9 cellular contexts compared by ENCODE assay signal in the genomic region with DNA sequence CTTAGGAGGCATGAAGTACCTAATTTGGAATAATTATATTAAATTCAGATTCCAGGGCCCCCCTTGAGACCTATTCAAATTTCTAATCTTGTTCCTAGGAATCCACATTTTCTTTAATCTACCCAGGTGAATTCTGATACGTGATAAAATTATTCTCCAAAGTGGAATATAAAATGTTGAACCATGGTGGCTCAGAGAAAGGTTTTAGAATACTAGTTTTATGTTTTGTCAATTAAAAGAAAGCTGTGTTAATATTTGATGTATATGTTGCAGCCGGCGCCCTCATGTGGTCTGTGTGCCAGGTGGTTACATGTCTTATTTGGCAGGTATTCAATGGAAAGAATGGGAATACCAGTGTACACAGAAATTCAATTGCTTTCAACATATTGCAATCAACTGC.
A peak's percentile ranks its signal among the peaks of the same experiment; 100 is the strongest.
DNase-seq lines count a peak whose midpoint lies in the region; FAIRE-seq and TF ChIP-seq lines count a peak whose summit lies in the region.
"Had no signal": no experiment of that assay in that cellular context is flagged by ENCODE, and none has a peak within 500 bp of the region (broad histone marks: within the 10 kb centered on the region; RNA-seq: fewer than 3 reads in every experiment).

No MANE protein-coding gene starts in this region.

- no peaks in the 10 kb centered on the region for H3F3A ChIP-seq in neural cell (ENCODE audit: insufficient read depth, low read length, poor library complexity, severe bottlenecking)

- no peak for DNase-seq in GM13977 (ENCODE audit: low spot score)
- peak; percentile 13 for DNase-seq in NCI-H1694 treated with DMSO at 0.1 percent for 48 hours (lab: John Stamatoyannopoulos, UW)
- DNase-seq in cerebellar cortex (ENCODE audit: low spot score) = peak; percentile 42
- no peak for DNase-seq in dorsolateral prefrontal cortex
- DNase-seq in GM12892 (ENCODE audit: insufficient read length) = no peak
- no peak for DNase-seq in middle frontal gyrus (ENCODE audit: extremely low spot score, low spot score)
- DNase-seq: hippocampal formation had no signal

- H3K4me2 ChIP-seq in neural cell (ENCODE audit: low read length) = no peak overlapping the region

- peak; percentile 46 for TF ChIP-seq RAD21 in neural cell (conservative IDR thresholded peaks at IDR 0.05)

- TF ChIP-seq CTCF in GM13977 (IDR thresholded peaks at IDR 0.05; ENCODE audit: extremely low read depth, insufficient read depth, missing control alignments) = peak; percentile 29
- TF ChIP-seq CTCF in neural cell (IDR thresholded peaks at IDR 0.05; ENCODE audit: poor library complexity, severe bottlenecking) = peak; percentile 43
- TF ChIP-seq CTCF in dorsolateral prefrontal cortex (IDR thresholded peaks at IDR 0.05 in 54 of 56, conservative IDR thresholded peaks at IDR 0.05 in 2 of 56; ENCODE audit: low read depth in 1 of 56, partially characterized antibody in 56 of 56) = peak in 1 of 56 donors; percentile 12

- in situ Hi-C loops in GM13977 (cut with MboI; ENCODE audit: low pct_unique_long_range_greater_than_20kb, low sequenced_read_pairs, unreplicated experiment) = no loop called here

- H3K9ac ChIP-seq in neural cell (ENCODE audit: low read length) = no peak overlapping the region

- H3K36me3 ChIP-seq in neural cell (ENCODE audit: insufficient read depth, low read length) = no peaks in the 10 kb centered on the region

- H3K79me2 ChIP-seq in neural cell (replicated peaks; ENCODE audit: insufficient read depth, low read length) = no peaks in the 10 kb centered on the region

- no peak overlapping the region for H2AFZ ChIP-seq in neural cell (ENCODE audit: low read depth, low read length)

- H3K9me2 ChIP-seq in neural cell (ENCODE audit: insufficient read depth, low read length) = no peaks in the 10 kb centered on the region

- TF ChIP-seq POLR2A in GM12892 (IDR thresholded peaks at IDR 0.05; ENCODE audit: low read depth, low read length) = no peak

- no peaks in the 10 kb centered on the region for H3K9me3 ChIP-seq in neural cell (ENCODE audit: low read length)

- FAIRE-seq in GM12892 (lab: Jason Lieb, UNC) = no peak
- FAIRE-seq: TTC549 had no signal

- TF ChIP-seq EP300 in neural cell (conservative IDR thresholded peaks at IDR 0.05; ENCODE audit: poor library complexity, severe bottlenecking) = no peak

- no peaks in the 10 kb centered on the region for H4K20me1 ChIP-seq in neural cell (ENCODE audit: insufficient read depth)

- intact Hi-C loops in dorsolateral prefrontal cortex (cut with DNase I) = no loop called here

- H3K27ac ChIP-seq in neural cell (ENCODE audit: low read length) (no peak overlapping the region), dorsolateral prefrontal cortex (no peak overlapping the region)

- H3K27me3 ChIP-seq in neural cell (ENCODE audit: insufficient read depth, low read depth, low read length) (no peaks in the 10 kb centered on the region), dorsolateral prefrontal cortex (no peaks in the 10 kb centered on the region)

- H3K4me3 ChIP-seq in neural cell (ENCODE audit: low read length) (no peak overlapping the region), dorsolateral prefrontal cortex (no peak overlapping the region)

TF ChIP-seq in neural cell, 6 proteins besides CTCF, POLR2A, EP300 and RAD21:
- no peak for TF ChIP-seq MXI1 (conservative IDR thresholded peaks at IDR 0.05; ENCODE audit: poor library complexity, severe bottlenecking)
- TF ChIP-seq TAF1 (IDR thresholded peaks at IDR 0.05; ENCODE audit: low read depth) = no peak
- peak; percentile 51 for TF ChIP-seq SMC3 (conservative IDR thresholded peaks at IDR 0.05; ENCODE audit: poor library complexity)

Comparison
In these comparisons a context has a peak if more than half of its experiments do, and no peak if none do; other contexts are left out.
1. DNase-seq: peak in NCI-H1694 treated with DMSO at 0.1 percent for 48 hours (single experiment) and cerebellar cortex (single experiment); none in GM13977 (single experiment), dorsolateral prefrontal cortex (0 of 10), GM12892 (single experiment) and middle frontal gyrus (single experiment).